ENCODE assay signal across 12 cellular contexts in genomic region chr6:142361765-142362540, GRCh38.
DNase-seq lines count a peak whose midpoint lies in the region; TF ChIP-seq lines count a peak whose summit lies in the region.
"Had no signal": no experiment of that assay in that cellular context is flagged by ENCODE, and none has a peak within 500 bp of the region (broad histone marks: within the 10 kb centered on the region; RNA-seq: fewer than 3 reads in every experiment).

No MANE protein-coding gene starts in this region.

- no peaks in the 10 kb centered on the region for H3K9me3 Mint-ChIP-seq in progenitor cell of endocrine pancreas (ENCODE audit: low read depth)
- H3K9me3 Mint-ChIP-seq in endothelial cell (ENCODE audit: unreplicated experiment), result no peaks in the 10 kb centered on the region
- H3K9me3 Mint-ChIP-seq: activated CD4-positive, alpha-beta T cell treated with anti-CD3 and anti-CD28 coated beads, Interleukin-2, amount 10 ng/mL, durations not matched to agents 24 days and 14 days; activated T-helper 1 cell treated with anti-CD3 and anti-CD28 coated beads, Interleukin-12 subunit alpha, Interleukin-12 subunit beta, Interleukin-2, Interleukin-4 antibody, amounts not matched to agents 30 ng/mL and 10 ng/mL and 1 ng/mL, durations not matched to agents 14 hours and 24 hours and 36 hours; naive thymus-derived CD4-positive, alpha-beta T cell had no signal

- no peaks in the 10 kb centered on the region for H3K36me3 ChIP-seq in right atrium auricular region

- no peak overlapping the region for H3K27ac ChIP-seq in right atrium auricular region

- H3K4me3 Mint-ChIP-seq in progenitor cell of endocrine pancreas (ENCODE audit: low read depth) (no peak overlapping the region), endothelial cell (ENCODE audit: unreplicated experiment) (no peak overlapping the region)
- H3K4me3 Mint-ChIP-seq: activated CD4-positive, alpha-beta T cell treated with anti-CD3 and anti-CD28 coated beads, Interleukin-2, amount 10 ng/mL, durations not matched to agents 24 days and 14 days; activated T-helper 1 cell treated with anti-CD3 and anti-CD28 coated beads, Interleukin-12 subunit alpha, Interleukin-12 subunit beta, Interleukin-2, Interleukin-4 antibody, amounts not matched to agents 30 ng/mL and 10 ng/mL and 1 ng/mL, durations not matched to agents 14 hours and 24 hours and 36 hours; naive thymus-derived CD4-positive, alpha-beta T cell had no signal

- H3K4me1 Mint-ChIP-seq in progenitor cell of endocrine pancreas (ENCODE audit: low read depth) (peaks cover 13% of the 10 kb centered on the region), endothelial cell (ENCODE audit: unreplicated experiment) (peaks cover 4% of the 10 kb centered on the region)
- H3K4me1 Mint-ChIP-seq: activated CD4-positive, alpha-beta T cell treated with anti-CD3 and anti-CD28 coated beads, Interleukin-2, amount 10 ng/mL, durations not matched to agents 24 days and 14 days had no signal

- no peaks in the 10 kb centered on the region for H3K27me3 ChIP-seq in right atrium auricular region

- no peaks in the 10 kb centered on the region for H3K9me3 ChIP-seq in right atrium auricular region

- DNase-seq in ELR (ENCODE audit: low read depth), result peak; percentile 40
- peak; percentile 66 for DNase-seq in amniotic stem cell (lab: John Stamatoyannopoulos, UW)
- peak; percentile 49 for DNase-seq in fibroblast of the conjunctiva (ENCODE audit: low read depth)
- no peak for DNase-seq in progenitor cell of endocrine pancreas (ENCODE audit: low spot score, unreplicated experiment)
- DNase-seq in right atrium auricular region (ENCODE audit: low spot score), result no peak
- no peak for DNase-seq in activated CD4-positive, alpha-beta T cell treated with anti-CD3 and anti-CD28 coated beads, Interleukin-2, amount 50 U/mL, for 4 hours
- DNase-seq in stimulated activated CD4-positive, alpha-beta T cell treated with anti-CD3 and anti-CD28 coated beads, Interleukin-15, amount 100 ng/mL, for 24 hours, result no peak
- DNase-seq in endothelial cell (ENCODE audit: low spot score), result no peak
- DNase-seq: activated CD4-positive, alpha-beta T cell treated with anti-CD3 and anti-CD28 coated beads, Interleukin-2, amount 10 ng/mL, durations not matched to agents 24 days and 14 days; naive thymus-derived CD4-positive, alpha-beta T cell; T-helper 2 cell had no signal

- no peaks in the 10 kb centered on the region for H3K27me3 Mint-ChIP-seq in progenitor cell of endocrine pancreas
- no peaks in the 10 kb centered on the region for H3K27me3 Mint-ChIP-seq in endothelial cell (ENCODE audit: unreplicated experiment)

- H3K4me3 ChIP-seq in right atrium auricular region, result no peak overlapping the region

- H3K4me1 ChIP-seq in right atrium auricular region, result no peaks in the 10 kb centered on the region

- TF ChIP-seq CTCF in progenitor cell of endocrine pancreas (IDR thresholded peaks at IDR 0.05; ENCODE audit: unreplicated experiment) (no peak), right atrium auricular region (IDR thresholded peaks at IDR 0.05) (no peak), endothelial cell (IDR thresholded peaks at IDR 0.05; ENCODE audit: unreplicated experiment) (no peak)

- H3K36me3 Mint-ChIP-seq in progenitor cell of endocrine pancreas (ENCODE audit: insufficient read depth) (no peaks in the 10 kb centered on the region), endothelial cell (ENCODE audit: low read depth, unreplicated experiment) (no peaks in the 10 kb centered on the region)
- H3K36me3 Mint-ChIP-seq: naive thymus-derived CD4-positive, alpha-beta T cell had no signal

- H3K27ac Mint-ChIP-seq in progenitor cell of endocrine pancreas (peak overlapping the region; percentile 5), endothelial cell (ENCODE audit: unreplicated experiment) (no peak overlapping the region)
- H3K27ac Mint-ChIP-seq: activated CD4-positive, alpha-beta T cell treated with anti-CD3 and anti-CD28 coated beads, Interleukin-2, amount 10 ng/mL, durations not matched to agents 24 days and 14 days; activated T-helper 1 cell treated with anti-CD3 and anti-CD28 coated beads, Interleukin-12 subunit alpha, Interleukin-12 subunit beta, Interleukin-2, Interleukin-4 antibody, amounts not matched to agents 30 ng/mL and 10 ng/mL and 1 ng/mL, durations not matched to agents 14 hours and 24 hours and 36 hours; naive thymus-derived CD4-positive, alpha-beta T cell had no signal

Comparison
In these comparisons a context has a peak if more than half of its experiments do, and no peak if none do; other contexts are left out.
1. DNase-seq: peak in ELR (single experiment), amniotic stem cell (single experiment) and fibroblast of the conjunctiva (single experiment); none in progenitor cell of endocrine pancreas (single experiment), right atrium auricular region (single experiment), activated CD4-positive, alpha-beta T cell treated with anti-CD3 and anti-CD28 coated beads, Interleukin-2, amount 50 U/mL, for 4 hours (0 of 2), stimulated activated CD4-positive, alpha-beta T cell treated with anti-CD3 and anti-CD28 coated beads, Interleukin-15, amount 100 ng/mL, for 24 hours (single experiment) and endothelial cell (single experiment).